In genomic region chr11:134255162-134255561, GRCh38 we compare ENCODE assay signal across 5 cellular contexts. TPM values are rescaled to one million over a fixed set of nuclear protein-coding genes. Genes with fewer than 3 reads are reported as not detected.
"Had no signal": no experiment of that assay in that cellular context is flagged by ENCODE, and none has a peak within 500 bp of the region (broad histone marks: within the 10 kb centered on the region; RNA-seq: fewer than 3 reads in every experiment).

No MANE protein-coding gene starts in this region.

RNA-seq across cellular contexts. Expression of gene GLB1L3, which starts 21.0 kb away (rescaled TPM):
- total RNA-seq: dermis blood vessel endothelial cell, heart left ventricle, sciatic nerve, subcutaneous adipose tissue, thoracic aorta had no signal
- polyA plus RNA-seq: heart left ventricle had no signal
